38 cellular contexts compared by ENCODE assay signal in genomic region chr17:15485045-15485444, GRCh38.
"Had no signal": no experiment of that assay in that cellular context is flagged by ENCODE, and none has a peak within 500 bp of the region (broad histone marks: within the 10 kb centered on the region; RNA-seq: fewer than 3 reads in every experiment).

No MANE protein-coding gene starts in this region.

- H3K27ac ChIP-seq: brain microvascular endothelial cell, RWPE1, VCaP had no signal

- H3K36me3 ChIP-seq: brain microvascular endothelial cell had no signal

- DNase-seq: activated CD4-positive, alpha-beta memory T cell treated with anti-CD3 and anti-CD28 coated beads, Interleukin-2, amount 10 ng/mL, durations not matched to agents 7 days and 5 days; activated CD4-positive, alpha-beta T cell treated with anti-CD3 and anti-CD28 coated beads for 1 hour; activated CD4-positive, alpha-beta T cell treated with anti-CD3 and anti-CD28 coated beads for 48 hours; activated CD4-positive, CD25-positive, alpha-beta regulatory T cell; activated CD8-positive, alpha-beta memory T cell treated with anti-CD3 and anti-CD28 coated beads for 24 hours; activated CD8-positive, alpha-beta memory T cell treated with anti-CD3 and anti-CD28 coated beads, Interleukin-2, amount 10 ng/mL, durations not matched to agents 7 days and 5 days; activated effector memory CD4-positive, alpha-beta T cell treated with anti-CD3 and anti-CD28 coated beads, Interleukin-2, amount 50 U/mL, for 16 hours; activated naive CD4-positive, alpha-beta T cell; activated naive CD4-positive, alpha-beta T cell treated with anti-CD3 and anti-CD28 coated beads, Interleukin-2, amount 50 U/mL, for 16 hours; activated naive CD8-positive, alpha-beta T cell treated with anti-CD3 and anti-CD28 coated beads for 36 hours; activated T-cell treated with anti-CD3 and anti-CD28 coated beads, Interleukin-2, amount 50 U/mL, for 1 hour; activated T-cell treated with anti-CD3 and anti-CD28 coated beads, Interleukin-2, amount 50 U/mL, for 72 hours; amniotic stem cell; aorta; brain microvascular endothelial cell; NCI-H1092 treated with DMSO at 0.1 percent for 48 hours; NCI-H1417; NCI-H146; NCI-H187 treated with DMSO at 0.1 percent for 48 hours; NCI-H2081; NCI-H2171 treated with DMSO at 0.1 percent for 48 hours; NCI-H2227 treated with DMSO at 0.1 percent for 48 hours; NCI-H446 treated with DMSO at 0.1 percent for 48 hours; NCI-H524; NCI-H69; NCI-H82; PC-3; SIG-M5; SW 1271; T-helper 1 cell; T-helper 2 cell; T-helper 9 cell had no signal

- H3K9me3 Mint-ChIP-seq: activated CD4-positive, alpha-beta memory T cell treated with anti-CD3 and anti-CD28 coated beads, Interleukin-2, amount 10 ng/mL, durations not matched to agents 7 days and 5 days; activated naive CD8-positive, alpha-beta T cell treated with anti-CD3 and anti-CD28 coated beads for 36 hours; activated T-cell treated with anti-CD3 and anti-CD28 coated beads, Interleukin-2, amount 50 U/mL, for 72 hours; activated T-helper 17 cell treated with anti-CD3 and anti-CD28 coated beads, Interleukin-2, amount 50 U/mL, for 72 hours; central memory CD8-positive, alpha-beta T cell had no signal

- H3K27ac Mint-ChIP-seq: activated CD4-positive, alpha-beta memory T cell treated with anti-CD3 and anti-CD28 coated beads, Interleukin-2, amount 10 ng/mL, durations not matched to agents 7 days and 5 days; activated CD8-positive, alpha-beta memory T cell treated with anti-CD3 and anti-CD28 coated beads, Interleukin-2, amount 10 ng/mL, durations not matched to agents 7 days and 5 days; activated naive CD8-positive, alpha-beta T cell treated with anti-CD3 and anti-CD28 coated beads for 36 hours; activated T-cell treated with anti-CD3 and anti-CD28 coated beads, Interleukin-2, amount 50 U/mL, for 72 hours; activated T-helper 17 cell treated with anti-CD3 and anti-CD28 coated beads, Interleukin-2, amount 50 U/mL, for 72 hours had no signal

- H3K4me3 Mint-ChIP-seq: activated CD4-positive, alpha-beta memory T cell treated with anti-CD3 and anti-CD28 coated beads, Interleukin-2, amount 10 ng/mL, durations not matched to agents 7 days and 5 days; activated CD8-positive, alpha-beta memory T cell treated with anti-CD3 and anti-CD28 coated beads, Interleukin-2, amount 10 ng/mL, durations not matched to agents 7 days and 5 days; activated naive CD8-positive, alpha-beta T cell treated with anti-CD3 and anti-CD28 coated beads for 36 hours; activated T-cell treated with anti-CD3 and anti-CD28 coated beads, Interleukin-2, amount 50 U/mL, for 72 hours; activated T-helper 17 cell treated with anti-CD3 and anti-CD28 coated beads, Interleukin-2, amount 50 U/mL, for 72 hours; central memory CD8-positive, alpha-beta T cell had no signal

- H3K4me3 ChIP-seq: K562 had no signal

- H3K27me3 ChIP-seq: brain microvascular endothelial cell had no signal

- H3K27me3 Mint-ChIP-seq: activated CD4-positive, alpha-beta memory T cell treated with anti-CD3 and anti-CD28 coated beads, Interleukin-2, amount 10 ng/mL, durations not matched to agents 7 days and 5 days; activated CD8-positive, alpha-beta memory T cell treated with anti-CD3 and anti-CD28 coated beads, Interleukin-2, amount 10 ng/mL, durations not matched to agents 7 days and 5 days; activated naive CD8-positive, alpha-beta T cell treated with anti-CD3 and anti-CD28 coated beads for 36 hours; activated T-helper 17 cell treated with anti-CD3 and anti-CD28 coated beads, Interleukin-2, amount 50 U/mL, for 72 hours; central memory CD8-positive, alpha-beta T cell had no signal

- H3K4me1 Mint-ChIP-seq: activated CD4-positive, alpha-beta memory T cell treated with anti-CD3 and anti-CD28 coated beads, Interleukin-2, amount 10 ng/mL, durations not matched to agents 7 days and 5 days; activated CD8-positive, alpha-beta memory T cell treated with anti-CD3 and anti-CD28 coated beads, Interleukin-2, amount 10 ng/mL, durations not matched to agents 7 days and 5 days; activated naive CD8-positive, alpha-beta T cell treated with anti-CD3 and anti-CD28 coated beads for 36 hours; activated T-helper 17 cell treated with anti-CD3 and anti-CD28 coated beads, Interleukin-2, amount 50 U/mL, for 72 hours; central memory CD8-positive, alpha-beta T cell had no signal

- ATAC-seq: activated CD8-positive, alpha-beta memory T cell treated with anti-CD3 and anti-CD28 coated beads, Interleukin-2, amount 10 ng/mL, durations not matched to agents 7 days and 5 days; activated T-cell treated with anti-CD3 and anti-CD28 coated beads, Interleukin-2, amount 50 U/mL, for 72 hours; activated T-helper 17 cell treated with anti-CD3 and anti-CD28 coated beads, Interleukin-2, amount 50 U/mL, for 72 hours; K562; PC-3; Right ventricle myocardium inferior had no signal
